1 cellular context compared by ENCODE assay signal in the genomic region with DNA sequence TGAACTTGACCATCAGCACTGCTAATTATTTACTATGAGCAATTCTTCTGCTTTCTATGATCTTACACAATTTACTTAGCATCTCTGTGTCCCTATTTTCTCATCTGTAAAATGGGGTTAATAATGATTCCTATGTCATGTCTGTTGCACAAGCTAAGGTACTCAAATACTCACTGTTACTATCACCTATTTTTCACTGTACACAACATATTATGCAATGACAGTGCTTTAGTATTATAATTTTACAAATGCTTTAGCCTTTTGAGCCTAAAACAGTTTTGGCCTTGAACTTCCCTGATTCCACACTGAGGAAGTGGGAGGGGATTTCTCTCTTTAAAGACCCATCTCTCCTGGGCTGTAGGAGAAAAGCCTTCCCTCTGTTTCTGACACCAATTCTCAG.
TF ChIP-seq lines count a peak whose summit lies in the region.

No MANE protein-coding gene starts in this region.

TF ChIP-seq in IMR-90, 13 proteins besides CTCF, POLR2A, EP300 and RAD21:
- TF ChIP-seq CEBPB (IDR thresholded peaks at IDR 0.05; ENCODE audit: low read depth, low read length): 0 out of 2 replicates have a peak, but pooled peaks have one; percentile 16
- TF ChIP-seq MAFK (IDR thresholded peaks at IDR 0.05; ENCODE audit: low read depth, low read length): no peak
- no peak for TF ChIP-seq SMC3 (IDR thresholded peaks at IDR 0.05; ENCODE audit: low read depth, low read length)
